ENCODE assay signal across 8 cellular contexts in the genomic region with DNA sequence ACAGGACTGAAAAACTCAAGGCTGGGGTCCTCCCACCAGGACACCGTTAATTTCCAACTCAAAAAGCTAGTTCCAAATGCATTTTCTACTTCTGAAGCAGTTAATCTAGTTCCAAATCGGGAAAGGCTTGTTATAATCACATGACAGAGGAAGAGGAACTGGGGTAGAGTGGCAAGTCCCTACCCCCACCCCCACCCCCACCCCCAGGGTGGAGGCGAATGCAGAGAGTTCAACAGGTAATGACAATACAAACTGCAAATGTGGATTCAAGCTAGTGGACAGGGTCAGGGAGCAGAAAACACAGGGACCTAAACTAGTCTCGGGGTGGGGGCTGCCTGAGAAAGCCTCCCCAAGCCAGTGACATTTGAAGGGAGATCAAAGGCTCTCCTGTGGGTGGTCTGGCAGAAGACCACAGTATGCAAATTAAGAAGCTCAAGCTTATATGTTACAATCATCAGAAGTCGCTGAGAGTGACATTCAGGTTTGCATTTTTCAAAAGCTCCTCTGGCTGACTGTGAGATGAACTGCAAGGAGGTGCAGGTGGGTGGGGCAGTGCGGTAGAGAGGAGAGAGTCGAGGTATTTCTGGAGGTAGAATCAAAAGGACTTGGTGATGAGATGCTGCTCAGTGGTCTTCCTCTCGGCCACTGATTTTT. TPM values are rescaled to one million over a fixed set of nuclear protein-coding genes. Genes with fewer than 3 reads are reported as not detected.
DNase-seq lines count a peak whose midpoint lies in the region; ATAC-seq and TF ChIP-seq lines count a peak whose summit lies in the region.

No MANE protein-coding gene starts in this region.

- H3K4me3 ChIP-seq in GM12875 (ENCODE audit: low read depth, low read length): peak overlapping the region; percentile 14
- peak overlapping the region; percentile 34 for H3K4me3 ChIP-seq in Jurkat, Clone E6-1 (ENCODE audit: low read length)
- H3K4me3 ChIP-seq in BE2C (ENCODE audit: low read depth, low read length): no peak overlapping the region

- H3K27me3 ChIP-seq in BE2C: no peaks in the 10 kb centered on the region

- no peaks in the 10 kb centered on the region for H3K9me3 Mint-ChIP-seq in activated T-helper 2 cell treated with anti-CD3 and anti-CD28 coated beads, Interferon-gamma antibody, Interleukin-2, Interleukin-4, amounts not matched to agents 10 μg/mL and 5 μg/mL and 100 μg/mL, durations not matched to agents 14 hours and 24 hours and 36 hours

- peak; percentile 92 for DNase-seq in Jurkat, Clone E6-1 (ENCODE audit: low read depth, low spot score)
- DNase-seq in activated T-helper 2 cell treated with anti-CD3 and anti-CD28 coated beads, Interferon-gamma antibody, Interleukin-2, Interleukin-4, amounts not matched to agents 10 μg/mL and 5 μg/mL and 100 μg/mL, durations not matched to agents 14 hours and 24 hours and 36 hours (ENCODE audit: low spot score): no peak
- peak; percentile 33 for DNase-seq in stimulated activated CD4-positive, alpha-beta T cell treated with anti-CD3 and anti-CD28 coated beads, Interleukin-4, amount 100 ng/mL, for 1 hour
- DNase-seq in BE2C (no peak), NCI-H510A treated with DMSO at 0.1 percent for 48 hours (lab: John Stamatoyannopoulos, UW) (no peak), HuH-7.5 (ENCODE audit: low spot score) (no peak)

- H3K9me3 ChIP-seq in BE2C: no peaks in the 10 kb centered on the region

- no peak for TF ChIP-seq CTCF in GM12875 (IDR thresholded peaks at IDR 0.05; ENCODE audit: borderline replicate concordance, insufficient read depth, low read depth, low read length)
- no peak for TF ChIP-seq CTCF in BE2C (IDR thresholded peaks at IDR 0.05; ENCODE audit: low read depth, low read length)

- peak overlapping the region; percentile 87 for H3K27ac Mint-ChIP-seq in activated T-helper 2 cell treated with anti-CD3 and anti-CD28 coated beads, Interferon-gamma antibody, Interleukin-2, Interleukin-4, amounts not matched to agents 10 μg/mL and 5 μg/mL and 100 μg/mL, durations not matched to agents 14 hours and 24 hours and 36 hours

- H3K36me3 ChIP-seq in BE2C: no peaks in the 10 kb centered on the region

- H3K27me3 Mint-ChIP-seq in activated T-helper 2 cell treated with anti-CD3 and anti-CD28 coated beads, Interferon-gamma antibody, Interleukin-2, Interleukin-4, amounts not matched to agents 10 μg/mL and 5 μg/mL and 100 μg/mL, durations not matched to agents 14 hours and 24 hours and 36 hours (ENCODE audit: low read depth): no peaks in the 10 kb centered on the region

- H3K4me1 ChIP-seq in BE2C: 0 out of 2 replicates have a peak, but pooled peaks cover 2% of the 10 kb centered on the region

- intact Hi-C loops in activated T-helper 2 cell treated with anti-CD3 and anti-CD28 coated beads, Interferon-gamma antibody, Interleukin-2, Interleukin-4, amounts not matched to agents 10 μg/mL and 5 μg/mL and 100 μg/mL, durations not matched to agents 14 hours and 24 hours and 36 hours (cut with micrococcal nuclease): loop anchor here (1.0 to 2.0 kb wide), 2 partner anchors 25 to 59 kb away; no protein-coding TSS in a partner anchor

- H3K36me3 Mint-ChIP-seq in activated T-helper 2 cell treated with anti-CD3 and anti-CD28 coated beads, Interferon-gamma antibody, Interleukin-2, Interleukin-4, amounts not matched to agents 10 μg/mL and 5 μg/mL and 100 μg/mL, durations not matched to agents 14 hours and 24 hours and 36 hours (ENCODE audit: low read depth): peaks cover 11% of the 10 kb centered on the region

- H3K4me3 Mint-ChIP-seq in activated T-helper 2 cell treated with anti-CD3 and anti-CD28 coated beads, Interferon-gamma antibody, Interleukin-2, Interleukin-4, amounts not matched to agents 10 μg/mL and 5 μg/mL and 100 μg/mL, durations not matched to agents 14 hours and 24 hours and 36 hours (ENCODE audit: low read depth): peak overlapping the region; percentile 73

- H3K4me1 Mint-ChIP-seq in activated T-helper 2 cell treated with anti-CD3 and anti-CD28 coated beads, Interferon-gamma antibody, Interleukin-2, Interleukin-4, amounts not matched to agents 10 μg/mL and 5 μg/mL and 100 μg/mL, durations not matched to agents 14 hours and 24 hours and 36 hours (ENCODE audit: low read depth): peaks cover 82% of the 10 kb centered on the region

- ATAC-seq in GM21381 (IDR thresholded peaks at IDR 0.05; ENCODE audit: unreplicated experiment): peak; percentile 58

RNA-seq across cellular contexts. Expression of gene SLC25A19, which starts 56.4 kb away (rescaled TPM):
- 68.9 TPM for polyA plus RNA-seq in Jurkat, Clone E6-1 (2012; ENCODE audit: insufficient read depth, insufficient read length)
- 97.4 and 101 TPM in 2 replicates for total RNA-seq in activated T-helper 2 cell treated with anti-CD3 and anti-CD28 coated beads, Interferon-gamma antibody, Interleukin-2, Interleukin-4, amounts not matched to agents 10 μg/mL and 5 μg/mL and 100 μg/mL, durations not matched to agents 14 hours and 24 hours and 36 hours
- 35.1 TPM for polyA plus RNA-seq in BE2C (2012; ENCODE audit: insufficient read depth, insufficient read length, low read depth)

RNA-seq across cellular contexts. Expression of gene GRB2, which starts 59.8 kb away (rescaled TPM):
- 134 TPM for polyA plus RNA-seq in Jurkat, Clone E6-1 (2012; ENCODE audit: insufficient read depth, insufficient read length)
- total RNA-seq in activated T-helper 2 cell treated with anti-CD3 and anti-CD28 coated beads, Interferon-gamma antibody, Interleukin-2, Interleukin-4, amounts not matched to agents 10 μg/mL and 5 μg/mL and 100 μg/mL, durations not matched to agents 14 hours and 24 hours and 36 hours: 176 and 188 TPM in 2 replicates
- polyA plus RNA-seq in BE2C (2012; ENCODE audit: insufficient read depth, insufficient read length, low read depth): 86.9 TPM

Comparison
In these comparisons a context has a peak if more than half of its experiments do, and no peak if none do; other contexts are left out.
1. DNase-seq: peak in Jurkat, Clone E6-1 (single experiment) and stimulated activated CD4-positive, alpha-beta T cell treated with anti-CD3 and anti-CD28 coated beads, Interleukin-4, amount 100 ng/mL, for 1 hour (single experiment); none in activated T-helper 2 cell treated with anti-CD3 and anti-CD28 coated beads, Interferon-gamma antibody, Interleukin-2, Interleukin-4, amounts not matched to agents 10 μg/mL and 5 μg/mL and 100 μg/mL, durations not matched to agents 14 hours and 24 hours and 36 hours (single experiment), BE2C (single experiment), NCI-H510A treated with DMSO at 0.1 percent for 48 hours (single experiment) and HuH-7.5 (single experiment).